18 cellular contexts compared by ENCODE assay signal in genomic region chr9:79928661-79929060, GRCh38.
"Had no signal": no experiment of that assay in that cellular context is flagged by ENCODE, and none has a peak within 500 bp of the region (broad histone marks: within the 10 kb centered on the region; RNA-seq: fewer than 3 reads in every experiment).

No MANE protein-coding gene starts in this region.

- H3K27me3 Mint-ChIP-seq: naive thymus-derived CD4-positive, alpha-beta T cell; stimulated activated memory B cell treated with anti-CD40 and anti-IgM and Interleukin-4, amounts not matched to agents 10 μg/mL and 1 μg/mL and 100 μg/mL, for 72 hours; stimulated activated naive CD8-positive, alpha-beta T cell treated with anti-CD3 and anti-CD28 coated beads, Interleukin-15, amount 100 ng/mL, for 72 hours had no signal

- DNase-seq: effector memory CD4-positive, alpha-beta T cell; heart right ventricle; kidney glomerular epithelial cell; naive thymus-derived CD4-positive, alpha-beta T cell; nephron progenitor cell; psoas muscle; retina; spleen; stimulated activated CD4-positive, alpha-beta T cell treated with anti-CD3 and anti-CD28 coated beads, Interleukin-15, amount 100 ng/mL, for 24 hours; stimulated activated CD4-positive, alpha-beta T cell treated with anti-CD3 and anti-CD28 coated beads, Interleukin-1b, Interleukin-23, amount 100 ng/mL, for 48 hours; stimulated activated CD4-positive, alpha-beta T cell treated with anti-CD3 and anti-CD28 coated beads, Interleukin-4, amount 100 ng/mL, for 24 hours; stimulated activated naive CD8-positive, alpha-beta T cell treated with anti-CD3 and anti-CD28 coated beads, Interleukin-15, amount 100 ng/mL, for 72 hours; testis; transverse colon had no signal

- H3K27ac ChIP-seq: heart right ventricle, neutrophil, psoas muscle, spleen, testis, transverse colon had no signal

- H3K36me3 ChIP-seq: heart right ventricle, neutrophil, spleen, transverse colon had no signal

- H3K27ac Mint-ChIP-seq: nephron progenitor cell; stimulated activated memory B cell treated with anti-CD40 and anti-IgM and Interleukin-4, amounts not matched to agents 10 μg/mL and 1 μg/mL and 100 μg/mL, for 72 hours; stimulated activated naive CD8-positive, alpha-beta T cell treated with anti-CD3 and anti-CD28 coated beads, Interleukin-15, amount 100 ng/mL, for 72 hours had no signal

- H3K27me3 ChIP-seq: heart right ventricle, neutrophil, spleen, testis, transverse colon had no signal

- H3K4me3 ChIP-seq: heart right ventricle, psoas muscle, spleen, testis, transverse colon had no signal

- H3K9me3 ChIP-seq: neutrophil, psoas muscle, spleen, testis, transverse colon had no signal

- H3K4me1 ChIP-seq: heart right ventricle, psoas muscle, spleen, testis, transverse colon had no signal

- H3K9me3 Mint-ChIP-seq: stimulated activated memory B cell treated with anti-CD40 and anti-IgM and Interleukin-4, amounts not matched to agents 10 μg/mL and 1 μg/mL and 100 μg/mL, for 72 hours; stimulated activated naive CD8-positive, alpha-beta T cell treated with anti-CD3 and anti-CD28 coated beads, Interleukin-15, amount 100 ng/mL, for 72 hours had no signal

- H3K36me3 Mint-ChIP-seq: naive thymus-derived CD4-positive, alpha-beta T cell; stimulated activated memory B cell treated with anti-CD40 and anti-IgM and Interleukin-4, amounts not matched to agents 10 μg/mL and 1 μg/mL and 100 μg/mL, for 72 hours had no signal

- H3K4me3 Mint-ChIP-seq: naive thymus-derived CD4-positive, alpha-beta T cell; nephron progenitor cell; stimulated activated memory B cell treated with anti-CD40 and anti-IgM and Interleukin-4, amounts not matched to agents 10 μg/mL and 1 μg/mL and 100 μg/mL, for 72 hours; stimulated activated naive CD8-positive, alpha-beta T cell treated with anti-CD3 and anti-CD28 coated beads, Interleukin-15, amount 100 ng/mL, for 72 hours had no signal

- H3K4me1 Mint-ChIP-seq: naive thymus-derived CD4-positive, alpha-beta T cell had no signal

- ATAC-seq: esophagus mucosa; heart right ventricle; naive thymus-derived CD4-positive, alpha-beta T cell; psoas muscle; sciatic nerve; stimulated activated memory B cell treated with anti-CD40 and anti-IgM and Interleukin-4, amounts not matched to agents 10 μg/mL and 1 μg/mL and 100 μg/mL, for 72 hours; stimulated activated naive CD8-positive, alpha-beta T cell treated with anti-CD3 and anti-CD28 coated beads, Interleukin-15, amount 100 ng/mL, for 72 hours had no signal
